ENCODE assay signal across 24 cellular contexts in the genomic region with DNA sequence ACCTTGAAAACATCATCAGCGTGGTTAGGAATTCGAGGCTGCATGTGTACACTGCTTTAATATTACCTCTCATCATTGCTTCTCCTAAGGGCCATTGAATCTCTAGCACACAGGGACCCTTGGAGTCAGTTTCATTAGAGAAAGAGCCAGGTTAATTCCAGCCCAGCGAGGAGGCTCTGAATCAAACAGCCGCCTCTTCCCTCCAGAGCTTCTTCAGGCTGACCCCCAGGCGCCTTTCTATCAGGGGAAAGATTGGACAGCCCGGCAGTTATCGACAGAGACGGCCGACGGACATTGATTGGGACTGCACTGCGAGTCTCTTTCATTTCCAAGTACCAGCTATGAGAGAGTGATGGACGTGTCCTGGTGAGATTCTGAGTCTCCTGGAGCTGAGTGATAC.
"Had no signal": no experiment of that assay in that cellular context is flagged by ENCODE, and none has a peak within 500 bp of the region (broad histone marks: within the 10 kb centered on the region; RNA-seq: fewer than 3 reads in every experiment).

No MANE protein-coding gene starts in this region.

- FAIRE-seq: RCC 7860 had no signal

- DNase-seq: activated CD4-positive, alpha-beta memory T cell treated with anti-CD3 and anti-CD28 coated beads, Interleukin-2, amount 10 ng/mL, durations not matched to agents 7 days and 5 days; activated CD4-positive, alpha-beta T cell treated with anti-CD3 and anti-CD28 coated beads for 36 hours; activated CD4-positive, alpha-beta T cell treated with anti-CD3 and anti-CD28 coated beads, Interleukin-2, amount 50 U/mL, for 1 hour; activated gamma-delta T cell; activated naive CD4-positive, alpha-beta T cell treated with anti-CD3 and anti-CD28 coated beads, Interleukin-2, amount 10 ng/mL, durations not matched to agents 7 days and 5 days; activated naive CD8-positive, alpha-beta T cell treated with anti-CD3 and anti-CD28 coated beads for 36 hours; activated T-cell treated with anti-CD3 and anti-CD28 coated beads, Interleukin-2, amount 50 U/mL, for 4 hours; brain microvascular endothelial cell; Kasumi-1; KBM-7; NCI-H1105 treated with DMSO at 0.1 percent for 48 hours; NCI-H1436 treated with DMSO at 0.1 percent for 48 hours; NCI-H187; NCI-H2081; NCI-H510A treated with DMSO at 0.1 percent for 48 hours; PC-3; T-cell; T-helper 2 cell; T1000 had no signal

- H3K36me3 ChIP-seq: brain microvascular endothelial cell, cardiac muscle cell, WERI-Rb-1 had no signal

- ATAC-seq: activated CD4-positive, alpha-beta T cell treated with anti-CD3 and anti-CD28 coated beads for 36 hours; activated CD8-positive, alpha-beta memory T cell treated with anti-CD3 and anti-CD28 coated beads, Interleukin-2, amount 10 ng/mL, durations not matched to agents 7 days and 5 days; activated T-cell treated with anti-CD3 and anti-CD28 coated beads, Interleukin-2, amount 50 U/mL, for 4 hours; PC-3; T-cell had no signal

- H3K27ac ChIP-seq: brain microvascular endothelial cell, cardiac muscle cell, SK-N-MC, WERI-Rb-1 had no signal

- H3K27me3 ChIP-seq: brain microvascular endothelial cell had no signal

- H3K4me3 ChIP-seq: cardiac muscle cell, SK-N-MC had no signal
